Comparison of ENCODE assay signal across 8 cellular contexts in genomic region chr2:219218279-219219112, GRCh38. TPM values are rescaled to one million over a fixed set of nuclear protein-coding genes. Genes with fewer than 3 reads are reported as not detected.
DNase-seq lines count a peak whose midpoint lies in the region; ATAC-seq, FAIRE-seq and TF ChIP-seq lines count a peak whose summit lies in the region.

Gene ABCB6 (minus strand): TSS chr2:219218958. CDS start chr2:219218673, 285 bp downstream.

- peaks cover 31% of the 10 kb centered on the region for H3K4me1 Mint-ChIP-seq in activated naive CD4-positive, alpha-beta T cell treated with anti-CD3 and anti-CD28 coated beads, Interleukin-2, amount 10 ng/mL, durations not matched to agents 7 days and 5 days

- H3K4me3 ChIP-seq in IMR-90 (ENCODE audit: insufficient read depth, low read depth, low read length), result peak within 1 kb of the TSS; percentile 54
- H3K4me3 ChIP-seq in SJSA1, result peak within 1 kb of the TSS; percentile 42
- H3K4me3 ChIP-seq in neuronal stem cell (ENCODE audit: low read length in 2 of 2), result peak within 1 kb of the TSS; percentile 70 to 93
- H3K4me3 ChIP-seq in subcutaneous abdominal adipose tissue (ENCODE audit: low read depth in 1 of 5, low read length in 5 of 5), result peak within 1 kb of the TSS; percentile 65 to 74 (median 67)

- peak within 1 kb of the TSS; percentile 93 for H3K4me2 ChIP-seq in IMR-90 (ENCODE audit: low read depth, low read length)
- peak within 1 kb of the TSS; percentile 99 for H3K4me2 ChIP-seq in neuronal stem cell (ENCODE audit: insufficient read depth, low read length, poor library complexity, severe bottlenecking)

- H3K79me1 ChIP-seq in IMR-90 (ENCODE audit: low read depth in 1 of 2, low read length in 2 of 2), result peaks cover 8 to 28% of the 10 kb centered on the region in 2 experiments; a peak in 3 of 4 replicates
- H3K79me1 ChIP-seq in neuronal stem cell (ENCODE audit: low read depth, low read length), result no peaks in the 10 kb centered on the region

- 2% methylated on average over 51 of the region's 73 CpGs; no CpG with 5 or more reads in 1 of the 2 experiments for WGBS in IMR-90 (ENCODE audit: extremely low coverage in 2 of 2, insufficient read length in 1 of 2), 2 experiments
- WGBS in neuronal stem cell (ENCODE audit: extremely low coverage in 2 of 2, insufficient read length in 2 of 2, insufficient replicate concordance in 1 of 2), 2 donors, result no CpG with 5 or more reads among the region's 73 CpGs

- no peak for TF ChIP-seq RAD21 in IMR-90 (IDR thresholded peaks at IDR 0.05; ENCODE audit: low read length)

- no peak; the same call in 1 of the 2 replicates for TF ChIP-seq POLR2A in IMR-90 (IDR thresholded peaks at IDR 0.05; ENCODE audit: low read depth, low read length)

- no TSS peak for BruUV-seq in IMR-90 (replicated peaks; lab: Mats Ljungman, UMichigan)

- in situ Hi-C loops in IMR-90 (cut with MboI; ENCODE audit: low sequenced_read_pairs), result no loop called here

- H3K27me3 ChIP-seq in IMR-90 (ENCODE audit: control insufficient read depth, insufficient read depth, low read length) (no peaks in the 10 kb centered on the region), SJSA1 (replicated peaks) (no peaks in the 10 kb centered on the region), neuronal stem cell (ENCODE audit: control insufficient read depth in 3 of 3, insufficient read depth in 3 of 3, low read depth in 1 of 3, low read length in 3 of 3) (no peaks in the 10 kb centered on the region), subcutaneous abdominal adipose tissue (ENCODE audit: control insufficient read depth in 5 of 5, insufficient read depth in 4 of 5, low read length in 5 of 5) (no peaks in the 10 kb centered on the region)

- DNase-seq in D341Med (ENCODE audit: low spot score), result peak; percentile 95
- DNase-seq in IMR-90, result peak; percentile 90
- peak; percentile 90 to 96 for DNase-seq in SJSA1 (ENCODE audit: low read depth in 1 of 2, low spot score in 2 of 2)
- peak; percentile 94 for DNase-seq in activated naive CD4-positive, alpha-beta T cell treated with anti-CD3 and anti-CD28 coated beads, Interleukin-2, amount 10 ng/mL, durations not matched to agents 7 days and 5 days
- DNase-seq in frontal cortex (ENCODE audit: low spot score in 2 of 2), result peak; percentile 95 to 98
- peak; percentile 82 for DNase-seq in neuronal stem cell (ENCODE audit: low spot score)

- H3K9ac ChIP-seq in IMR-90 (ENCODE audit: low read depth, low read length) (peak within 1 kb of the TSS; percentile 77), neuronal stem cell (ENCODE audit: low read depth, low read length, poor library complexity) (peak within 1 kb of the TSS; percentile 96), subcutaneous abdominal adipose tissue (ENCODE audit: low read length in 5 of 5) (peak within 1 kb of the TSS; percentile 48 to 82 (median 68))

- no peak for TF ChIP-seq CTCF in IMR-90 (conservative IDR thresholded peaks at IDR 0.05; ENCODE audit: low read depth, low read length)

- H4K8ac ChIP-seq in IMR-90 (ENCODE audit: low read depth in 2 of 2, low read length in 2 of 2) (peak within 1 kb of the TSS; percentile 16 to 87; a peak in 3 of 4 replicates), neuronal stem cell (ENCODE audit: low read depth, low read length) (peak within 1 kb of the TSS; percentile 97)

- peak within 1 kb of the TSS; percentile 97 for H2AK9ac ChIP-seq in IMR-90 (replicated peaks; ENCODE audit: low read depth, low read length, poor library complexity)

- H3K9me3 Mint-ChIP-seq in activated naive CD4-positive, alpha-beta T cell treated with anti-CD3 and anti-CD28 coated beads, Interleukin-2, amount 10 ng/mL, durations not matched to agents 7 days and 5 days, result no peaks in the 10 kb centered on the region

- POLR2A ChIA-PET in IMR-90 (lab: Charles Lee; ENCODE audit: unreplicated experiment), result interaction anchor here (0.6 kb wide), 2 partner anchors 125 to 168 kb away, joined by 4 read pairs; no protein-coding TSS in a partner anchor

- H3K36me3 Mint-ChIP-seq in activated naive CD4-positive, alpha-beta T cell treated with anti-CD3 and anti-CD28 coated beads, Interleukin-2, amount 10 ng/mL, durations not matched to agents 7 days and 5 days, result peaks cover 39% of the 10 kb centered on the region

- intact Hi-C loops in IMR-90 (cut with micrococcal nuclease), result loop anchor here (1.0 to 2.0 kb wide), 3 partner anchors 58 to 80 kb away; partner anchors contain the start of genes DNAJB2 and NHEJ1

- ATAC-seq in GM21447 (IDR thresholded peaks at IDR 0.05; ENCODE audit: unreplicated experiment) (peak; percentile 84), IMR-90 (ENCODE audit: low read depth) (peak; percentile 89)

- peak within 1 kb of the TSS; percentile 81 for H3K4me3 Mint-ChIP-seq in activated naive CD4-positive, alpha-beta T cell treated with anti-CD3 and anti-CD28 coated beads, Interleukin-2, amount 10 ng/mL, durations not matched to agents 7 days and 5 days

- H4K20me1 ChIP-seq in IMR-90 (ENCODE audit: insufficient read depth, low read length), result peaks cover 11% of the 10 kb centered on the region

- dilution Hi-C loops in IMR-90 (cut with HindIII; ENCODE audit: low sequenced_read_pairs, unreplicated experiment), result no loop called here

- H2AK5ac ChIP-seq in IMR-90 (ENCODE audit: low read depth, low read length) (peak within 1 kb of the TSS; percentile 90), neuronal stem cell (ENCODE audit: low read depth, low read length) (peak within 1 kb of the TSS; percentile 89)

- H3K4me1 ChIP-seq in IMR-90 (ENCODE audit: control insufficient read depth, insufficient read depth, low read length) (peaks cover 5% of the 10 kb centered on the region; the same call in 1 of the 2 replicates), SJSA1 (replicated peaks) (peaks cover 27% of the 10 kb centered on the region), neuronal stem cell (ENCODE audit: control insufficient read depth in 2 of 2, insufficient read depth in 1 of 2, low read depth in 1 of 2, low read length in 2 of 2) (peaks cover 7 to 12% of the 10 kb centered on the region in 2 donors), subcutaneous abdominal adipose tissue (ENCODE audit: control insufficient read depth in 5 of 5, insufficient read depth in 5 of 5, low read length in 5 of 5) (peaks cover 2 to 38% (median 34%) of the 10 kb centered on the region in 5 donors)

- CTCF ChIA-PET in IMR-90 (lab: Yijun Ruan, JAX), result interaction anchor here (0.6 to 1.6 kb wide), 7 partner anchors 11 to 170 kb away, joined by 3 to 8 read pairs (median 4); partner anchors contain the start of genes DNAJB2 and ZFAND2B
- CTCF ChIA-PET in activated naive CD4-positive, alpha-beta T cell treated with anti-CD3 and anti-CD28 coated beads, Interleukin-2, amount 10 ng/mL, durations not matched to agents 7 days and 5 days (lab: Charles Lee), result interaction anchor here (0.6 to 1.8 kb wide), 7 partner anchors 31 to 636 kb away, joined by 3 to 8 read pairs (median 5); no protein-coding TSS in a partner anchor

- H3K27ac ChIP-seq in IMR-90 (ENCODE audit: insufficient read depth, low read length) (peak within 1 kb of the TSS; percentile 92), SJSA1 (peak within 1 kb of the TSS; percentile 65), neuronal stem cell (replicated peaks; ENCODE audit: low read length) (peak within 1 kb of the TSS; percentile 74), subcutaneous abdominal adipose tissue (ENCODE audit: low read depth, low read length) (peak within 1 kb of the TSS; percentile 92)

- peaks cover 6% of the 10 kb centered on the region for H3K9me1 ChIP-seq in IMR-90 (ENCODE audit: insufficient read depth, low read length)

- H2BK5ac ChIP-seq in IMR-90 (ENCODE audit: low read depth, low read length, poor library complexity, severe bottlenecking) (peak within 1 kb of the TSS; percentile 91), neuronal stem cell (ENCODE audit: low read length) (peak within 1 kb of the TSS; percentile 26)

- H3K27me3 Mint-ChIP-seq in activated naive CD4-positive, alpha-beta T cell treated with anti-CD3 and anti-CD28 coated beads, Interleukin-2, amount 10 ng/mL, durations not matched to agents 7 days and 5 days, result no peaks in the 10 kb centered on the region

- H3K18ac ChIP-seq in IMR-90 (ENCODE audit: low read depth, low read length) (peak within 1 kb of the TSS; percentile 81), neuronal stem cell (ENCODE audit: low read length) (peak within 1 kb of the TSS; percentile 99)

- H3K27ac Mint-ChIP-seq in activated naive CD4-positive, alpha-beta T cell treated with anti-CD3 and anti-CD28 coated beads, Interleukin-2, amount 10 ng/mL, durations not matched to agents 7 days and 5 days, result peak within 1 kb of the TSS; percentile 89

- H3K36me3 ChIP-seq in IMR-90 (ENCODE audit: control insufficient read depth, insufficient read depth, low read length) (peaks cover 50% of the 10 kb centered on the region), SJSA1 (peaks cover 78% of the 10 kb centered on the region), neuronal stem cell (replicated peaks in 1 of 2; ENCODE audit: control insufficient read depth in 2 of 2, insufficient read depth in 2 of 2, low read length in 2 of 2) (peaks cover 41 to 70% of the 10 kb centered on the region in 2 donors), subcutaneous abdominal adipose tissue (ENCODE audit: control insufficient read depth in 5 of 5, insufficient read depth in 5 of 5, low read length in 5 of 5) (peaks cover 4 to 65% (median 58%) of the 10 kb centered on the region in 5 donors)

- H3K4ac ChIP-seq in IMR-90 (ENCODE audit: low read depth, low read length) (peak within 1 kb of the TSS; percentile 98), neuronal stem cell (ENCODE audit: low read length) (no peak within 1 kb of the TSS)

- peak within 1 kb of the TSS; percentile 82; the same call in 1 of the 2 replicates for H3K56ac ChIP-seq in IMR-90 (ENCODE audit: extremely low read depth, insufficient read depth, low read length)

- H2BK12ac ChIP-seq in neuronal stem cell (ENCODE audit: low read length), result no peak within 1 kb of the TSS

- H2AFZ ChIP-seq in IMR-90 (replicated peaks; ENCODE audit: low read length, poor library complexity) (peak within 1 kb of the TSS; percentile 91), neuronal stem cell (ENCODE audit: low read length) (peak within 1 kb of the TSS; percentile 91)

- peak within 1 kb of the TSS; percentile 90 for H2BK120ac ChIP-seq in IMR-90 (ENCODE audit: low read depth, low read length)
- no peak within 1 kb of the TSS for H2BK120ac ChIP-seq in neuronal stem cell (ENCODE audit: low read depth, low read length)

- H3K9me3 ChIP-seq in IMR-90 (ENCODE audit: control insufficient read depth, insufficient read depth, low read length) (no peaks in the 10 kb centered on the region), SJSA1 (replicated peaks) (no peaks in the 10 kb centered on the region), neuronal stem cell (replicated peaks in 1 of 2; ENCODE audit: control insufficient read depth in 2 of 2, insufficient read depth in 1 of 2, low read depth in 1 of 2, low read length in 2 of 2) (no peaks in the 10 kb centered on the region), subcutaneous abdominal adipose tissue (ENCODE audit: control insufficient read depth in 5 of 5, low read length in 5 of 5) (no peaks in the 10 kb centered on the region)

- peak within 1 kb of the TSS; percentile 53; the same call in 1 of the 2 replicates for H2BK20ac ChIP-seq in IMR-90 (ENCODE audit: low read depth, low read length)

- FAIRE-seq in frontal cortex (lab: Jason Lieb, UNC), result peak; percentile 8

- peak within 1 kb of the TSS; percentile 78 for H4K5ac ChIP-seq in IMR-90 (ENCODE audit: low read depth, low read length)

- H2BK15ac ChIP-seq in IMR-90 (ENCODE audit: low read depth, low read length) (peak within 1 kb of the TSS; percentile 41; the same call in 1 of the 3 replicates), neuronal stem cell (ENCODE audit: low read length) (peak within 1 kb of the TSS; percentile 79)

- H3K14ac ChIP-seq in IMR-90 (replicated peaks; ENCODE audit: low read depth, low read length) (peak within 1 kb of the TSS; percentile 88), neuronal stem cell (ENCODE audit: low read length) (peak within 1 kb of the TSS; percentile 97)

- H4K91ac ChIP-seq in IMR-90 (ENCODE audit: insufficient read depth, low read depth, low read length) (peak within 1 kb of the TSS; percentile 97), neuronal stem cell (ENCODE audit: low read depth, low read length, poor library complexity) (peak within 1 kb of the TSS; percentile 96)

- H3K23ac ChIP-seq in IMR-90 (ENCODE audit: low read depth, low read length) (peak within 1 kb of the TSS; percentile 98), neuronal stem cell (ENCODE audit: low read depth, low read length, poor library complexity) (peak within 1 kb of the TSS; percentile 99)

RNA-seq across cellular contexts. Expression of gene ABCB6, which starts in this region (rescaled TPM):
- total RNA-seq in IMR-90 (2012; rRNA removed) (10.8 and 12.5 TPM in 2 replicates), frontal cortex (28.1 TPM)
- polyA plus RNA-seq in IMR-90 (2012; rRNA removed), result 24.3 and 24.7 TPM in 2 replicates
- 12.5 and 13.7 TPM in 2 replicates for polyA plus RNA-seq in IMR-90 (2012; cell fraction: cytosol; rRNA removed)
- 140 and 197 TPM in 2 replicates for polyA plus RNA-seq in IMR-90 (2012; cell fraction: nucleus; rRNA removed; ENCODE audit: low replicate concordance)
- 19.1 and 22.2 TPM in 2 replicates for total RNA-seq in SJSA1 (2014; rRNA removed; shearing (Covaris generic))
- 14.6 TPM for polyA plus RNA-seq in neuronal stem cell (2013, experiment 1 of 2)
- polyA plus RNA-seq in neuronal stem cell (2013, experiment 2 of 2), result 13.3 TPM

Comparison
In these comparisons a context has a peak if more than half of its experiments do, and no peak if none do; other contexts are left out.
1. Peak in every context shown above with its lines: DNase-seq, ATAC-seq, H3K4me3 ChIP-seq and H3K27ac ChIP-seq.